In the genomic region with DNA sequence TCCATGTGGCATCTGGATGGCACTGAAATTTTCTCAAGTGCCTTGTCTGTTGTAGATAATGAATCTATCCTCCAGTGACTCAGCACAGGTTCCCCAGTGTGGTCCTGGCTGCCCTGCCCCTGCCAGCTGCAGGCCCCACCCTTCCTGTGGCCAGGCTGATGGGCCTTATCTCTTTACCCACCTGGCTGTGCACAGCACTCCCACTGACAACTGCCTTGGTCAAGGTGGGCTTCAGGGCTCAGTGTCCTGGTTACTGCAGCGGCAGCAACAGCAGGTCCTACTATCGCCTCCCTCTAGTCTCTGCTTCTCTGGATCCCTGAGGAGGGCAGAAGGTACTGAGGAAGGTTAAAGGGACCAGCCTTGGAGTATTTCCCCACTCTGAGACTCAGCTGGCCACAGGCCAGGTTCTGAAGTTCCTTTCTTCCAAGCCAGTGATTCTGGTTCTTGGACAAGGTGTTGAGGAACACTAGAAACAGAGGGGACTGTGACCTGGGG, we compare ENCODE assay signal across 22 cellular contexts. TPM values are rescaled to one million over a fixed set of nuclear protein-coding genes. Genes with fewer than 3 reads are reported as not detected.
DNase-seq lines count a peak whose midpoint lies in the region; ATAC-seq lines count a peak whose summit lies in the region.
"Had no signal": no experiment of that assay in that cellular context is flagged by ENCODE, and none has a peak within 500 bp of the region (broad histone marks: within the 10 kb centered on the region; RNA-seq: fewer than 3 reads in every experiment).

No MANE protein-coding gene starts in this region.

- H3K9me3 Mint-ChIP-seq in activated CD4-positive, alpha-beta T cell treated with anti-CD3 and anti-CD28 coated beads, Interleukin-2, amount 10 ng/mL, durations not matched to agents 7 days and 5 days: no peaks in the 10 kb centered on the region
- no peaks in the 10 kb centered on the region for H3K9me3 Mint-ChIP-seq in activated CD4-positive, alpha-beta T cell treated with anti-CD3 and anti-CD28 coated beads for 36 hours (ENCODE audit: low read depth)
- H3K9me3 Mint-ChIP-seq: stimulated activated naive B cell treated with anti-CD40 and anti-IgM and Interleukin-4, amounts not matched to agents 10 μg/mL and 1 μg/mL and 100 μg/mL, for 72 hours had no signal

- no peak overlapping the region for H3K4me3 Mint-ChIP-seq in activated CD4-positive, alpha-beta T cell treated with anti-CD3 and anti-CD28 coated beads, Interleukin-2, amount 10 ng/mL, durations not matched to agents 7 days and 5 days
- H3K4me3 Mint-ChIP-seq in activated CD4-positive, alpha-beta T cell treated with anti-CD3 and anti-CD28 coated beads for 36 hours: no peak overlapping the region
- H3K4me3 Mint-ChIP-seq: stimulated activated naive B cell treated with anti-CD40 and anti-IgM and Interleukin-4, amounts not matched to agents 10 μg/mL and 1 μg/mL and 100 μg/mL, for 72 hours had no signal

- no peak for DNase-seq in activated CD4-positive, alpha-beta T cell treated with anti-CD3 and anti-CD28 coated beads, Interleukin-2, amount 10 ng/mL, durations not matched to agents 7 days and 5 days
- DNase-seq in activated CD4-positive, alpha-beta T cell treated with anti-CD3 and anti-CD28 coated beads for 36 hours: no peak
- peak; percentile 21 for DNase-seq in HT1080 (ENCODE audit: low read depth)
- DNase-seq in SW480 (ENCODE audit: low spot score): peak; percentile 72
- peak; percentile 22 for DNase-seq in kidney tubule cell (ENCODE audit: low spot score)
- no peak for DNase-seq in GOT3 (lab: John Stamatoyannopoulos, UW)
- DNase-seq: activated naive CD4-positive, alpha-beta T cell; brain microvascular endothelial cell; DMS153; dorsolateral prefrontal cortex; KG1; kidney glomerular epithelial cell; midbrain; NCI-H187; NCI-H748 treated with DMSO at 0.1 percent for 48 hours; pancreas; SIG-M5; small intestine; stimulated activated naive B cell treated with anti-CD40 and anti-IgM and Interleukin-4, amounts not matched to agents 10 μg/mL and 1 μg/mL and 100 μg/mL, for 72 hours; trophoblast cell had no signal

- peak overlapping the region; percentile 71 for H3K27ac Mint-ChIP-seq in activated CD4-positive, alpha-beta T cell treated with anti-CD3 and anti-CD28 coated beads, Interleukin-2, amount 10 ng/mL, durations not matched to agents 7 days and 5 days
- no peak overlapping the region for H3K27ac Mint-ChIP-seq in activated CD4-positive, alpha-beta T cell treated with anti-CD3 and anti-CD28 coated beads for 36 hours
- H3K27ac Mint-ChIP-seq: stimulated activated naive B cell treated with anti-CD40 and anti-IgM and Interleukin-4, amounts not matched to agents 10 μg/mL and 1 μg/mL and 100 μg/mL, for 72 hours had no signal

- H3K36me3 Mint-ChIP-seq in activated CD4-positive, alpha-beta T cell treated with anti-CD3 and anti-CD28 coated beads, Interleukin-2, amount 10 ng/mL, durations not matched to agents 7 days and 5 days (ENCODE audit: low read depth): peaks cover 20% of the 10 kb centered on the region
- H3K36me3 Mint-ChIP-seq in activated CD4-positive, alpha-beta T cell treated with anti-CD3 and anti-CD28 coated beads for 36 hours (ENCODE audit: low read depth): peaks cover 16% of the 10 kb centered on the region

- intact Hi-C loops in activated CD4-positive, alpha-beta T cell treated with anti-CD3 and anti-CD28 coated beads for 36 hours (cut with DNase I, micrococcal nuclease): no loop called here

- H3K27me3 Mint-ChIP-seq in activated CD4-positive, alpha-beta T cell treated with anti-CD3 and anti-CD28 coated beads, Interleukin-2, amount 10 ng/mL, durations not matched to agents 7 days and 5 days: no peaks in the 10 kb centered on the region
- H3K27me3 Mint-ChIP-seq in activated CD4-positive, alpha-beta T cell treated with anti-CD3 and anti-CD28 coated beads for 36 hours: no peaks in the 10 kb centered on the region
- H3K27me3 Mint-ChIP-seq: stimulated activated naive B cell treated with anti-CD40 and anti-IgM and Interleukin-4, amounts not matched to agents 10 μg/mL and 1 μg/mL and 100 μg/mL, for 72 hours had no signal

- H3K4me1 Mint-ChIP-seq in activated CD4-positive, alpha-beta T cell treated with anti-CD3 and anti-CD28 coated beads, Interleukin-2, amount 10 ng/mL, durations not matched to agents 7 days and 5 days: peaks cover 68% of the 10 kb centered on the region
- peaks cover 37% of the 10 kb centered on the region for H3K4me1 Mint-ChIP-seq in activated CD4-positive, alpha-beta T cell treated with anti-CD3 and anti-CD28 coated beads for 36 hours

- CTCF ChIA-PET in activated CD4-positive, alpha-beta T cell treated with anti-CD3 and anti-CD28 coated beads, Interleukin-2, amount 10 ng/mL, durations not matched to agents 7 days and 5 days (lab: Charles Lee): interaction anchor here (1.1 kb wide), 1 partner anchor 9 kb away, joined by 3 read pairs; no protein-coding TSS in a partner anchor
- CTCF ChIA-PET in activated CD4-positive, alpha-beta T cell treated with anti-CD3 and anti-CD28 coated beads for 36 hours (lab: Charles Lee): interaction anchor here (1.1 kb wide), 1 partner anchor 55 kb away, joined by 3 read pairs; no protein-coding TSS in a partner anchor

- POLR2A ChIA-PET in activated CD4-positive, alpha-beta T cell treated with anti-CD3 and anti-CD28 coated beads, Interleukin-2, amount 10 ng/mL, durations not matched to agents 7 days and 5 days (lab: Charles Lee): no interaction called here
- POLR2A ChIA-PET in activated CD4-positive, alpha-beta T cell treated with anti-CD3 and anti-CD28 coated beads for 36 hours (lab: Charles Lee): no interaction called here

- no peak for ATAC-seq in activated CD4-positive, alpha-beta T cell treated with anti-CD3 and anti-CD28 coated beads for 36 hours
- ATAC-seq in HG02884 (IDR thresholded peaks at IDR 0.05; ENCODE audit: unreplicated experiment) (no peak), GM19452 (IDR thresholded peaks at IDR 0.05; ENCODE audit: unreplicated experiment) (no peak)
- ATAC-seq: pancreas; stimulated activated naive B cell treated with anti-CD40 and anti-IgM and Interleukin-4, amounts not matched to agents 10 μg/mL and 1 μg/mL and 100 μg/mL, for 72 hours had no signal

RNA-seq across cellular contexts. Expression of a gene that starts 3.1 kb away (rescaled TPM):
- total RNA-seq in activated CD4-positive, alpha-beta T cell treated with anti-CD3 and anti-CD28 coated beads, Interleukin-2, amount 10 ng/mL, durations not matched to agents 7 days and 5 days: 10 to 100 TPM; 21.6 to 23.2 TPM
- 10 to 100 TPM; 39.8 to 41.8 TPM for total RNA-seq in activated CD4-positive, alpha-beta T cell treated with anti-CD3 and anti-CD28 coated beads for 36 hours
- total RNA-seq in HT1080 (2014; rRNA removed; shearing (Covaris generic)): 6.1 and 9.3 TPM in 2 replicates
- 46.0 and 56.4 TPM in 2 replicates for polyA plus RNA-seq in HT1080 (2015; cell fraction: cytosol; rRNA removed)
- 60.3 and 62.5 TPM in 2 replicates for polyA plus RNA-seq in HT1080 (2015; cell fraction: nucleus; rRNA removed)

RNA-seq across cellular contexts. Expression of a gene that starts 13.9 kb away (rescaled TPM):
- total RNA-seq in activated CD4-positive, alpha-beta T cell treated with anti-CD3 and anti-CD28 coated beads, Interleukin-2, amount 10 ng/mL, durations not matched to agents 7 days and 5 days: 10 to 100 TPM; 48.7 to 60.3 TPM
- total RNA-seq in activated CD4-positive, alpha-beta T cell treated with anti-CD3 and anti-CD28 coated beads for 36 hours: 10 to 100 TPM; 57.8 to 73.5 TPM
- 35.0 and 46.0 TPM in 2 replicates for total RNA-seq in HT1080 (2014; rRNA removed; shearing (Covaris generic))
- polyA plus RNA-seq in HT1080 (2015; cell fraction: cytosol; rRNA removed): 55.0 and 55.4 TPM in 2 replicates
- polyA plus RNA-seq in HT1080 (2015; cell fraction: nucleus; rRNA removed): 182 and 229 TPM in 2 replicates

RNA-seq across cellular contexts. Expression of a gene that starts 19.4 kb away (rescaled TPM):
- total RNA-seq in activated CD4-positive, alpha-beta T cell treated with anti-CD3 and anti-CD28 coated beads, Interleukin-2, amount 10 ng/mL, durations not matched to agents 7 days and 5 days: 10 to 100 TPM; 28.4 to 30.0 TPM
- 10 to 100 TPM; 15.9 to 16.3 TPM for total RNA-seq in activated CD4-positive, alpha-beta T cell treated with anti-CD3 and anti-CD28 coated beads for 36 hours
- total RNA-seq in HT1080 (2014; rRNA removed; shearing (Covaris generic)): 17.2 and 17.8 TPM in 2 replicates
- 15.2 and 17.2 TPM in 2 replicates for polyA plus RNA-seq in HT1080 (2015; cell fraction: cytosol; rRNA removed)
- 27.0 and 30.1 TPM in 2 replicates for polyA plus RNA-seq in HT1080 (2015; cell fraction: nucleus; rRNA removed)

RNA-seq across cellular contexts. Expression of a gene that starts 20.2 kb away (rescaled TPM):
- total RNA-seq in activated CD4-positive, alpha-beta T cell treated with anti-CD3 and anti-CD28 coated beads, Interleukin-2, amount 10 ng/mL, durations not matched to agents 7 days and 5 days: 10 to 100 TPM; 39.7 to 40.0 TPM
- total RNA-seq in activated CD4-positive, alpha-beta T cell treated with anti-CD3 and anti-CD28 coated beads for 36 hours: 10 to 100 TPM; 20.5 to 25.4 TPM
- 24.9 and 29.0 TPM in 2 replicates for total RNA-seq in HT1080 (2014; rRNA removed; shearing (Covaris generic))
- polyA plus RNA-seq in HT1080 (2015; cell fraction: cytosol; rRNA removed): 10.4 and 10.7 TPM in 2 replicates
- polyA plus RNA-seq in HT1080 (2015; cell fraction: nucleus; rRNA removed): 32.2 and 35.1 TPM in 2 replicates

RNA-seq across cellular contexts. Expression of a gene that starts 30.8 kb away (rescaled TPM):
- 100 to 1,000 TPM; 117 to 119 TPM for total RNA-seq in activated CD4-positive, alpha-beta T cell treated with anti-CD3 and anti-CD28 coated beads, Interleukin-2, amount 10 ng/mL, durations not matched to agents 7 days and 5 days
- 100 to 1,000 TPM; 104 to 114 TPM for total RNA-seq in activated CD4-positive, alpha-beta T cell treated with anti-CD3 and anti-CD28 coated beads for 36 hours
- total RNA-seq in HT1080 (2014; rRNA removed; shearing (Covaris generic)): 123 and 139 TPM in 2 replicates
- polyA plus RNA-seq in HT1080 (2015; cell fraction: cytosol; rRNA removed): 99.8 and 114 TPM in 2 replicates
- 429 and 436 TPM in 2 replicates for polyA plus RNA-seq in HT1080 (2015; cell fraction: nucleus; rRNA removed)

Comparison
In these comparisons a context has a peak if more than half of its experiments do, and no peak if none do; other contexts are left out.
1. DNase-seq: peak in HT1080 (single experiment), SW480 (single experiment) and kidney tubule cell (single experiment); none in activated CD4-positive, alpha-beta T cell treated with anti-CD3 and anti-CD28 coated beads, Interleukin-2, amount 10 ng/mL, durations not matched to agents 7 days and 5 days (single experiment), activated CD4-positive, alpha-beta T cell treated with anti-CD3 and anti-CD28 coated beads for 36 hours (single experiment) and GOT3 (single experiment).